8 cellular contexts compared by ENCODE assay signal in the genomic region with DNA sequence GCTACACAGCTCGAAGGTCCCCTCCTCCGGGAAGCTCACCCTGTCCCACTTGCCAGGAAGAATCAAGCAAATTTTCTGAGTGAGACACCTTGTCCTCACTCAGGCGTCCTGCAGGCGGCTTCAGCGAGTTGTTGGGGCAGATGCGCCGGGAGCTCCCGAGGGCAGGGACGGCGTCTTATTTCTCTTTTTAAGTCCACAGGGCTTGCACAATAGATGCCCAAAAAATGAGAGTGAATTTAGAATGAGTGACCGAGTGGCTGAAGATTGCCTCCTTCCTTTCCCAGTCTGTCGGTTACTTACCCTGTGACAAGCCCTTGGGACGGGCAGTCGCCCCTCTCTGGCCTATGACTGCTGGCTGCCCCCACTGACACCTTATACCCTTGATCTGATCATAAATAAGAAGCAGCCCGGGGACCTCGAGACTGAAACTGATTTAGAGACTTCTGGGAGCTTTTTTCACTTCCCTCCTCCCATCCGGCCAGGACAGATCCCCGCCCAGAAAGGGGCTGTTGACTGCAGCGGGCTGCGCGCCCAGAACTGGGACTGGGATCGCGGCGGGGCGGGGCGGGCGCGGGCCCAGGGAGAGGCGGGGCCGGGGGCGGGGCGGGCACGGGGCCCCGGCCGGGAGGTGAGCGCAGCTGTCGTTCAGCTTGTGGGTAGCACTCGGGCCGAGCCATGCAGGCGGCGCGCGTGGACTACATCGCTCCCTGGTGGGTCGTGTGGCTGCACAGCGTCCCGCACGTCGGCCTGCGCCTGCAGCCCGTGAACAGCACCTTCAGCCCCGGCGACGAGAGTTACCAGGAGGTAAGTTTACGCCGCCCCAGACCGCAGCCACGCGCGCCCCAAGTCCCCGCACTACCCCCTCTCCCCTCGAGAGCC. TPM values are rescaled to one million over a fixed set of nuclear protein-coding genes. Genes with fewer than 3 reads are reported as not detected.
A peak's percentile ranks its signal among the peaks of the same experiment; 100 is the strongest.
DNase-seq lines count a peak whose midpoint lies in the region; ATAC-seq and TF ChIP-seq lines count a peak whose summit lies in the region.

A gene with protein sequence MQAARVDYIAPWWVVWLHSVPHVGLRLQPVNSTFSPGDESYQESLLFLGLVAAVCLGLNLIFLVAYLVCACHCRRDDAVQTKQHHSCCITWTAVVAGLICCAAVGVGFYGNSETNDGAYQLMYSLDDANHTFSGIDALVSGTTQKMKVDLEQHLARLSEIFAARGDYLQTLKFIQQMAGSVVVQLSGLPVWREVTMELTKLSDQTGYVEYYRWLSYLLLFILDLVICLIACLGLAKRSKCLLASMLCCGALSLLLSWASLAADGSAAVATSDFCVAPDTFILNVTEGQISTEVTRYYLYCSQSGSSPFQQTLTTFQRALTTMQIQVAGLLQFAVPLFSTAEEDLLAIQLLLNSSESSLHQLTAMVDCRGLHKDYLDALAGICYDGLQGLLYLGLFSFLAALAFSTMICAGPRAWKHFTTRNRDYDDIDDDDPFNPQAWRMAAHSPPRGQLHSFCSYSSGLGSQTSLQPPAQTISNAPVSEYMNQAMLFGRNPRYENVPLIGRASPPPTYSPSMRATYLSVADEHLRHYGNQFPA (plus strand): TSS at position 659 of the 879 bp plus-strand sequence. CDS start 17 bp downstream, at position 676.

- ATAC-seq in activated naive CD8-positive, alpha-beta T cell treated with anti-CD3 and anti-CD28 coated beads, Interleukin-2, amount 50 U/mL, for 24 hours: peak; percentile 60
- ATAC-seq in upper lobe of right lung: peak; percentile 93

- peak within 1 kb of the TSS; percentile 80 for H3K27ac ChIP-seq in upper lobe of right lung

- peaks cover 35% of the 10 kb centered on the region for H3K4me1 ChIP-seq in upper lobe of right lung

- peaks cover 50% of the 10 kb centered on the region for H3K4me1 Mint-ChIP-seq in HFFc6 (ENCODE audit: low read depth)
- peaks cover 78% of the 10 kb centered on the region for H3K4me1 Mint-ChIP-seq in activated naive CD8-positive, alpha-beta T cell treated with anti-CD3 and anti-CD28 coated beads, Interleukin-2, amount 50 U/mL, for 24 hours

- TF ChIP-seq CTCF in GM10248 (IDR thresholded peaks at IDR 0.05; ENCODE audit: control extremely low read depth, extremely low read depth, low read depth, missing control alignments): peak; percentile 37
- TF ChIP-seq CTCF in HFFc6 (IDR thresholded peaks at IDR 0.05): peak; percentile 60
- TF ChIP-seq CTCF in upper lobe of right lung (IDR thresholded peaks at IDR 0.05): peak; percentile 37

- H3K27me3 Mint-ChIP-seq in HFFc6 (ENCODE audit: insufficient read depth): peaks cover 27% of the 10 kb centered on the region
- no peaks in the 10 kb centered on the region for H3K27me3 Mint-ChIP-seq in activated naive CD8-positive, alpha-beta T cell treated with anti-CD3 and anti-CD28 coated beads, Interleukin-2, amount 50 U/mL, for 24 hours

- no peaks in the 10 kb centered on the region for H3K9me3 Mint-ChIP-seq in HFFc6
- no peaks in the 10 kb centered on the region for H3K9me3 Mint-ChIP-seq in activated naive CD8-positive, alpha-beta T cell treated with anti-CD3 and anti-CD28 coated beads, Interleukin-2, amount 50 U/mL, for 24 hours

- peak within 1 kb of the TSS; percentile 83 for H3K27ac Mint-ChIP-seq in HFFc6
- H3K27ac Mint-ChIP-seq in activated naive CD8-positive, alpha-beta T cell treated with anti-CD3 and anti-CD28 coated beads, Interleukin-2, amount 50 U/mL, for 24 hours: peak within 1 kb of the TSS; percentile 77

- intact Hi-C loops in cardiac septum (cut with DNase I) (loop anchor here (5.0 kb wide), 1 partner anchor 149 kb away; a partner anchor contains a TSS), upper lobe of right lung (cut with DNase I) (loop anchor here (5.0 kb wide), 1 partner anchor 84 kb away; no protein-coding TSS in a partner anchor)

- H3K36me3 Mint-ChIP-seq in HFFc6 (ENCODE audit: low read depth): peaks cover 26% of the 10 kb centered on the region
- H3K36me3 Mint-ChIP-seq in activated naive CD8-positive, alpha-beta T cell treated with anti-CD3 and anti-CD28 coated beads, Interleukin-2, amount 50 U/mL, for 24 hours (ENCODE audit: low read depth): peaks cover 33% of the 10 kb centered on the region

- peak within 1 kb of the TSS; percentile 91 for H3K4me3 Mint-ChIP-seq in HFFc6
- peak within 1 kb of the TSS; percentile 80 for H3K4me3 Mint-ChIP-seq in activated naive CD8-positive, alpha-beta T cell treated with anti-CD3 and anti-CD28 coated beads, Interleukin-2, amount 50 U/mL, for 24 hours

- POLR2A ChIA-PET in GM10248 (lab: Yijun Ruan, JAX): interaction anchor here (0.9 to 1.0 kb wide), 2 partner anchors 10 to 73 kb away, joined by 3 to 4 read pairs; a partner anchor contains a TSS

- CTCF ChIA-PET in GM10248 (lab: Yijun Ruan, JAX): interaction anchor here (0.9 to 2.6 kb wide), 7 partner anchors 10 to 320 kb away, joined by 3 to 13 read pairs (median 3); a partner anchor contains a TSS

- peak within 1 kb of the TSS; percentile 71 for H3K4me3 ChIP-seq in upper lobe of right lung

- peaks cover 28% of the 10 kb centered on the region for H3K36me3 ChIP-seq in upper lobe of right lung

- DNase-seq in GM10248 (ENCODE audit: extremely low spot score) (peak; percentile 86), HFFc6 (peak; percentile 86), NCI-H1048 (lab: John Stamatoyannopoulos, UW) (peak; percentile 58), SW 1271 (lab: John Stamatoyannopoulos, UW) (peak; percentile 37 to 73), cardiac septum (ENCODE audit: low spot score) (peak; percentile 93), pons (ENCODE audit: low spot score) (peak; percentile 97), upper lobe of right lung (peak; percentile 94)
- peak; percentile 75 for DNase-seq in activated naive CD8-positive, alpha-beta T cell treated with anti-CD3 and anti-CD28 coated beads, Interleukin-2, amount 50 U/mL, for 24 hours

- no peaks in the 10 kb centered on the region for H3K27me3 ChIP-seq in upper lobe of right lung

- no peaks in the 10 kb centered on the region for H3K9me3 ChIP-seq in upper lobe of right lung

RNA-seq across cellular contexts. Expression of the gene that starts here (rescaled TPM):
- 1 to 10 TPM; 1.2 to 2.7 (median 1.9) TPM for total RNA-seq in HFFc6 (2021; fragmentation: NEBNext Ultra II Directional; extraction: Animal tissue kit (Norgen Biotek cat#: 25700))
- total RNA-seq in cardiac septum (17.9 TPM), upper lobe of right lung (7.4 TPM)

Comparison
In these comparisons a context has a peak if more than half of its experiments do, and no peak if none do; other contexts are left out.
1. Peak in every context shown above with its lines: DNase-seq, ATAC-seq, H3K4me3 ChIP-seq and H3K27ac ChIP-seq.